In the genomic region with DNA sequence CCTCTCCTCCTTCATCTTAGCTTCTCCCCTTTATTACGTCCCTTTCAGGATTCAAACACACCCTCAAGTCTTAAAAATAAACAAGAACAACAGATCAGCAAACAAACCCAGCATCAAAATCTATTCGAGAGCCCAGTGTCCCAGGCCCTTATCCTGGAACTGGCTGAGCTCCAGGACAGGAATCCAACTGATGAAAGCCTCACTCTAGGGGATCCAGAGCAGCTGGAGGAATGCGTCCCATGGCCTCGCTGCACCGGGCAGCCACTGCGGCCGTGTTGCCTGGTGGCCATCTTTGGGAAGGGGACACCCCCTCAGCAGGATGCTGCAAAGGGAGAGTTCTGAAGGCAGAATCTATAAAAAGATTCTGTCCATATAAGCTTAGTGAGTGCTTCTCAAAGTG, we compare ENCODE assay signal across 20 cellular contexts.
A peak's percentile ranks its signal among the peaks of the same experiment; 100 is the strongest.
DNase-seq lines count a peak whose midpoint lies in the region; ATAC-seq and TF ChIP-seq lines count a peak whose summit lies in the region.
"Had no signal": no experiment of that assay in that cellular context is flagged by ENCODE, and none has a peak within 500 bp of the region (broad histone marks: within the 10 kb centered on the region; RNA-seq: fewer than 3 reads in every experiment).

No MANE protein-coding gene starts in this region.

- no peak for TF ChIP-seq CTCF in cardiac fibroblast (IDR thresholded peaks at IDR 0.05; ENCODE audit: low read depth, low read length)

- DNase-seq in left cardiac atrium (peak; percentile 46), Right ventricle myocardium inferior (ENCODE audit: missing footprints) (no peak), cardiac fibroblast (ENCODE audit: low read depth in 2 of 2) (peak; percentile 33 to 65), myocyte (ENCODE audit: low read depth) (peak; percentile 92), NOMO-1 treated with dmso at 0.1 percent for 144 hours (lab: John Stamatoyannopoulos, UW; ENCODE audit: unreplicated experiment) (no peak)
- DNase-seq: Karpas-422, MG63, NCI-H1048, NCI-H1417 treated with DMSO at 0.1 percent for 48 hours, NCI-H187, NCI-H2107, NCI-H226, NCI-H524 treated with DMSO at 0.1 percent for 48 hours, NCI-H82, SHP77, SK-N-SH had no signal

- ATAC-seq in left cardiac atrium (peak; percentile 51 to 70), Right ventricle myocardium inferior (no peak), GM21367 (IDR thresholded peaks at IDR 0.05; ENCODE audit: unreplicated experiment) (no peak), HG03469 (IDR thresholded peaks at IDR 0.05; ENCODE audit: unreplicated experiment) (no peak)
- ATAC-seq: A549, HCT116 had no signal

- no peak overlapping the region for H3K4me3 ChIP-seq in cardiac fibroblast (replicated peaks in 1 of 2; ENCODE audit: low read depth in 2 of 2, low read length in 2 of 2)
- H3K4me3 ChIP-seq: A549, MG63 had no signal

- intact Hi-C loops in left cardiac atrium (cut with DNase I): loop anchor here in 1 of 2 donors (10.0 kb wide), 1 partner anchor 284 kb away; no protein-coding TSS in a partner anchor
- intact Hi-C loops in Right ventricle myocardium inferior (cut with DNase I): no loop called here

Comparison
In these comparisons a context has a peak if more than half of its experiments do, and no peak if none do; other contexts are left out.
1. ATAC-seq: peak in left cardiac atrium (2 of 2); none in Right ventricle myocardium inferior (single experiment), GM21367 (single experiment) and HG03469 (single experiment).
2. DNase-seq: peak in left cardiac atrium (single experiment), cardiac fibroblast (2 of 2) and myocyte (single experiment); none in Right ventricle myocardium inferior (single experiment) and NOMO-1 treated with dmso at 0.1 percent for 144 hours (single experiment).